ENCODE assay signal across 1 cellular context in genomic region chr9:106025449-106025848, GRCh38.
TF ChIP-seq lines count a peak whose summit lies in the region.

No MANE protein-coding gene starts in this region.

TF ChIP-seq in H1, 55 proteins besides CTCF, POLR2A, EP300 and RAD21:
- no peak for TF ChIP-seq E2F6 (IDR thresholded peaks at IDR 0.05)
- no peak for TF ChIP-seq SIRT6 (IDR thresholded peaks at IDR 0.05; ENCODE audit: low read length)
- no peak for TF ChIP-seq CBX8 (IDR thresholded peaks at IDR 0.05; ENCODE audit: borderline replicate concordance, low read depth, low read length)
- TF ChIP-seq CHD1 (IDR thresholded peaks at IDR 0.05; ENCODE audit: low read depth, low read length), result no peak
- TF ChIP-seq GTF2F1 (IDR thresholded peaks at IDR 0.05; ENCODE audit: borderline replicate concordance, low read depth, low read length), result no peak
- no peak for TF ChIP-seq BACH1 (IDR thresholded peaks at IDR 0.05; ENCODE audit: low read length)
- TF ChIP-seq SAP30 (IDR thresholded peaks at IDR 0.05; ENCODE audit: insufficient read depth, insufficient replicate concordance, low read length), result no peak
- no peak for TF ChIP-seq GABPA (IDR thresholded peaks at IDR 0.05; ENCODE audit: borderline replicate concordance, insufficient read depth, low read length)
- no peak for TF ChIP-seq FOSL1 (IDR thresholded peaks at IDR 0.05; ENCODE audit: insufficient read depth, low read depth, low read length)
- no peak for TF ChIP-seq MAFK (IDR thresholded peaks at IDR 0.05; ENCODE audit: low read depth, low read length)
- TF ChIP-seq POLR2AphosphoS5 (IDR thresholded peaks at IDR 0.05; ENCODE audit: low read depth, low read length), result no peak
- no peak for TF ChIP-seq KDM5A (IDR thresholded peaks at IDR 0.05; ENCODE audit: low read length)
- no peak for TF ChIP-seq CHD7 (IDR thresholded peaks at IDR 0.05; ENCODE audit: insufficient replicate concordance, low read length)
- no peak for TF ChIP-seq TEAD4 (IDR thresholded peaks at IDR 0.05; ENCODE audit: low read depth, low read length)
- TF ChIP-seq BCL11A (IDR thresholded peaks at IDR 0.05; ENCODE audit: low read depth in 2 of 2, low read length in 2 of 2), result no peak
- no peak for TF ChIP-seq PHF8 (conservative IDR thresholded peaks at IDR 0.05; ENCODE audit: low read depth, low read length)
- TF ChIP-seq RFX5 (IDR thresholded peaks at IDR 0.05; ENCODE audit: borderline replicate concordance, low read depth, low read length), result no peak
- TF ChIP-seq HDAC6 (IDR thresholded peaks at IDR 0.05; ENCODE audit: low read depth, low read length), result no peak
- TF ChIP-seq TAF7 (optimal IDR thresholded peaks at IDR 0.05; ENCODE audit: borderline replicate concordance, low read depth, low read length), result no peak
